In genomic region chr1:214928574-214928973, GRCh38 we compare ENCODE assay signal across 11 cellular contexts.
"Had no signal": no experiment of that assay in that cellular context is flagged by ENCODE, and none has a peak within 500 bp of the region (broad histone marks: within the 10 kb centered on the region; RNA-seq: fewer than 3 reads in every experiment).

No MANE protein-coding gene starts in this region.

- H3K4me2 ChIP-seq: GM23338 had no signal

- H3K4me3 ChIP-seq: GM23248, GM23338, HAP-1 had no signal

- ATAC-seq: GM23338, HCT116 had no signal

- H3K27ac ChIP-seq: GM23248 had no signal

- FAIRE-seq: H1, H54 had no signal

- H2AFZ ChIP-seq: GM23248, GM23338 had no signal

- H3K9ac ChIP-seq: GM23248 had no signal

- DNase-seq: GOT3, H7, H9, HCEC 1CT, HFFc6 had no signal

- H3K4me1 ChIP-seq: HAP-1 had no signal

- H3K36me3 ChIP-seq: HAP-1 had no signal

- H3K9me3 ChIP-seq: HAP-1 had no signal
